ENCODE assay signal across 6 cellular contexts in the genomic region with DNA sequence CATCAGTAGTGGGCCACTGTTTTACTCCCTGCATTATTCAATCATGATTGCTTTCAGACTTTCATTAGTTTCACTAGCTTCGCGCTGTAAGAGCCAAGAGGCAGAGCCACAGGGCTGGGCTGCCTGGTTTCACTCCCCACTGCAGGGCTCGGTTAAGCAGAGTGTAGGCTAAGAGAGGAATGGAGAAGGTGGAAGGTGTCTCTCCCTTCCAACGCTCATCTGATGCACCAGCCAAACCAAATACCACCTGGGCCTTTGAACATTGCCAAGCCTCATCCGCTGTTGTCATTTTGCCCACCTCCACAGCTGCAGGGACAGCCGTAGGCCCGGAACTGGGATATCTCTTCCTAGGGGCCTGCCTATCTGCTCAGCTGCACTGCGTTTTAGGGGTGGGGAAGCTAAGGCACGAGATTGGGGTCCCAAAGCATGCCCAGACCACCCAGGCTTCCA. TPM values are rescaled to one million over a fixed set of nuclear protein-coding genes. Genes with fewer than 3 reads are reported as not detected.
A peak's percentile ranks its signal among the peaks of the same experiment; 100 is the strongest.
DNase-seq lines count a peak whose midpoint lies in the region; ATAC-seq and TF ChIP-seq lines count a peak whose summit lies in the region.

No MANE protein-coding gene starts in this region.

- H3K4me1 Mint-ChIP-seq in activated CD4-positive, alpha-beta T cell treated with anti-CD3 and anti-CD28 coated beads for 36 hours, result peaks cover 30% of the 10 kb centered on the region

- H3K4me1 ChIP-seq in left ventricle myocardium inferior (peaks cover 57% of the 10 kb centered on the region), transverse colon (peaks cover 20 to 63% (median 35%) of the 10 kb centered on the region in 4 donors)

- H3K9me3 Mint-ChIP-seq in activated CD4-positive, alpha-beta T cell treated with anti-CD3 and anti-CD28 coated beads for 36 hours (ENCODE audit: low read depth), result no peaks in the 10 kb centered on the region

- peak overlapping the region; percentile 95 for H3K4me3 ChIP-seq in left ventricle myocardium inferior
- peak overlapping the region in 3 of 4 donors; percentile 73 to 86 (median 85) for H3K4me3 ChIP-seq in transverse colon

- TF ChIP-seq CTCF in left ventricle myocardium inferior (IDR thresholded peaks at IDR 0.05; ENCODE audit: borderline replicate concordance) (no peak), transverse colon (IDR thresholded peaks at IDR 0.05) (no peak)

- in situ Hi-C loops in transverse colon (cut with MboI; ENCODE audit: low pct_ligation_motif_present in 1 of 4, low pct_unique_long_range_greater_than_20kb in 1 of 4, low sequenced_read_pairs in 3 of 4), result loop anchor here in 2 of 4 donors (10.0 kb wide), 1 partner anchor 59 kb away; no protein-coding TSS in a partner anchor

- peak; percentile 8 for ATAC-seq in activated CD4-positive, alpha-beta T cell treated with anti-CD3 and anti-CD28 coated beads for 36 hours
- no peak for ATAC-seq in GM21529 (IDR thresholded peaks at IDR 0.05; ENCODE audit: unreplicated experiment)

- no peaks in the 10 kb centered on the region for H3K36me3 ChIP-seq in left ventricle myocardium inferior
- no peaks in the 10 kb centered on the region for H3K36me3 ChIP-seq in transverse colon

- peak overlapping the region; percentile 94 for H3K27ac Mint-ChIP-seq in activated CD4-positive, alpha-beta T cell treated with anti-CD3 and anti-CD28 coated beads for 36 hours

- WGBS in transverse colon (ENCODE audit: low coverage in 1 of 2), 2 donors, result 44 to 48% methylated on average over 3 to 9 of the region's 9 CpGs

- CTCF ChIA-PET in activated CD4-positive, alpha-beta T cell treated with anti-CD3 and anti-CD28 coated beads for 36 hours (lab: Charles Lee), result interaction anchor here (1.0 to 1.9 kb wide), 3 partner anchors 11 to 31 kb away, joined by 3 to 8 read pairs (median 5); no protein-coding TSS in a partner anchor

- TF ChIP-seq EP300 in transverse colon (IDR thresholded peaks at IDR 0.05; ENCODE audit: low read depth), result no peak

- no peaks in the 10 kb centered on the region for H3K27me3 Mint-ChIP-seq in activated CD4-positive, alpha-beta T cell treated with anti-CD3 and anti-CD28 coated beads for 36 hours

- peak overlapping the region; percentile 100 for H3K27ac ChIP-seq in left ventricle myocardium inferior (replicated peaks)
- H3K27ac ChIP-seq in transverse colon, result peak overlapping the region; percentile 97 to 99 (median 98)

- H3K4me3 Mint-ChIP-seq in activated CD4-positive, alpha-beta T cell treated with anti-CD3 and anti-CD28 coated beads for 36 hours, result peak overlapping the region; percentile 84

- intact Hi-C loops in activated CD4-positive, alpha-beta T cell treated with anti-CD3 and anti-CD28 coated beads for 36 hours (cut with DNase I, micrococcal nuclease), result loop anchor here (1.0 to 5.0 kb wide), 4 partner anchors 35 to 769 kb away; a partner anchor contains a TSS
- intact Hi-C loops in left ventricle myocardium inferior (cut with micrococcal nuclease), result no loop called here
- intact Hi-C loops in transverse colon (cut with DNase I; ENCODE audit: low total_unique reads), result no loop called here

- DNase-seq in activated CD4-positive, alpha-beta T cell treated with anti-CD3 and anti-CD28 coated beads for 36 hours, result peak; percentile 31
- DNase-seq in activated CD4-positive, alpha-beta T cell treated with anti-CD3 and anti-CD28 coated beads, Interleukin-2, amount 50 U/mL, for 48 hours, result no peak
- no peak for DNase-seq in left ventricle myocardium inferior
- DNase-seq in transverse colon, result no peak
- no peak for DNase-seq in SW480 (ENCODE audit: low spot score)

- H3K9me3 ChIP-seq in left ventricle myocardium inferior (replicated peaks) (no peaks in the 10 kb centered on the region), transverse colon (no peaks in the 10 kb centered on the region)

- POLR2A ChIA-PET in activated CD4-positive, alpha-beta T cell treated with anti-CD3 and anti-CD28 coated beads for 36 hours (lab: Charles Lee), result interaction anchor here (0.7 to 1.5 kb wide), 5 partner anchors 12 to 108 kb away, joined by 3 to 5 read pairs (median 4); a partner anchor contains a TSS

- no peak for TF ChIP-seq POLR2A in transverse colon (IDR thresholded peaks at IDR 0.05)

- H3K27me3 ChIP-seq in left ventricle myocardium inferior (ENCODE audit: low read depth) (no peaks in the 10 kb centered on the region), transverse colon (no peaks in the 10 kb centered on the region)

- peaks cover 7% of the 10 kb centered on the region for H3K36me3 Mint-ChIP-seq in activated CD4-positive, alpha-beta T cell treated with anti-CD3 and anti-CD28 coated beads for 36 hours (ENCODE audit: low read depth)

RNA-seq across cellular contexts. Expression of a gene that starts 0.5 kb away (rescaled TPM):
- total RNA-seq in activated CD4-positive, alpha-beta T cell treated with anti-CD3 and anti-CD28 coated beads for 36 hours, result 10 to 100 TPM; 78.2 to 95.2 TPM
- total RNA-seq in left ventricle myocardium inferior (52.0 TPM), transverse colon (10 to 100 TPM; 33.7 to 61.3 (median 54.7) TPM)

RNA-seq across cellular contexts. Expression of a gene that starts 13.6 kb away (rescaled TPM):
- total RNA-seq in activated CD4-positive, alpha-beta T cell treated with anti-CD3 and anti-CD28 coated beads for 36 hours, result 1 to 10 TPM in 1 of 2 experiments, under 1 TPM in 1; 0.32 to 1.1 TPM
- total RNA-seq in left ventricle myocardium inferior (16.9 TPM), transverse colon (1 to 10 TPM; 1.2 to 2.2 (median 1.6) TPM)

RNA-seq across cellular contexts. Expression of a gene that starts 18.5 kb away (rescaled TPM):
- 100 to 1,000 TPM; 131 to 134 TPM for total RNA-seq in activated CD4-positive, alpha-beta T cell treated with anti-CD3 and anti-CD28 coated beads for 36 hours
- total RNA-seq in left ventricle myocardium inferior (1,446 TPM), transverse colon (10 to 100 TPM; 15.3 to 80.1 (median 50.8) TPM)

RNA-seq across cellular contexts. Expression of a gene that starts 23.5 kb away (rescaled TPM):
- 1 to 10 TPM in 1 of 2 experiments, under 1 TPM in 1; 0.30 to 1.3 TPM for total RNA-seq in activated CD4-positive, alpha-beta T cell treated with anti-CD3 and anti-CD28 coated beads for 36 hours
- total RNA-seq in left ventricle myocardium inferior (not detected), transverse colon (not detected)

RNA-seq across cellular contexts. Expression of a gene that starts 32.1 kb away (rescaled TPM):
- under 1 TPM in 1 of 2 experiments, not detected in 1; 0.80 TPM for total RNA-seq in activated CD4-positive, alpha-beta T cell treated with anti-CD3 and anti-CD28 coated beads for 36 hours
- total RNA-seq in left ventricle myocardium inferior, result 0.69 TPM
- total RNA-seq in transverse colon, result 1 to 10 TPM in 2 of 4 donors, not detected in 2; 2.6 to 5.4 TPM

Comparison
In these comparisons a context has a peak if more than half of its experiments do, and no peak if none do; other contexts are left out.
1. RNA of a gene that starts 18.5 kb away (total RNA-seq): 1,446 TPM in left ventricle myocardium inferior (single experiment); 131 to 134 TPM in activated CD4-positive, alpha-beta T cell treated with anti-CD3 and anti-CD28 coated beads for 36 hours and 15.3 to 80.1 TPM in transverse colon; every median in the first group is over 10 times any median in the second.
2. intact Hi-C loops: an anchor here in activated CD4-positive, alpha-beta T cell treated with anti-CD3 and anti-CD28 coated beads for 36 hours (1.0 to 5.0 kb wide); none called in left ventricle myocardium inferior and transverse colon.